2 cellular contexts compared by ENCODE assay signal in the genomic region with DNA sequence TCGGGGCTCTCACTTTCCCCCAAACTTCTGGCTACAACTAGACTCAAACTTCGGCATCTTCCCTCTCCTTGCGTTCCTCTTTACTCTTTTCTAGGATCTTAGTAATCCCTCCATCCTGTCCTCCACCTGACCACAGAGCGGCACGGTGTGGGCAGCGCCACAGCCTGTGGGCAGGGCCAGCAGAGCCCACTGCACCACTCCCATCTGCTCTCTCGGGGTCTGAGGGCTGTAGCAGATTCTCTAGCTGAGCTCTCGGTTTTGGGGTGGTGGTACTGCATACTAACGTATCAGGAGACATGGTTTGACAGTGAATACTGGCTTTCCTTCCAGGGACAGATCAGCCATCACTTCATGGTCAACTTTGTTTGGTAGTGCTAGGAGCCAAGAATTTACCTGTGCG.
A peak's percentile ranks its signal among the peaks of the same experiment; 100 is the strongest.
TF ChIP-seq lines count a peak whose summit lies in the region.

No MANE protein-coding gene starts in this region.

TF ChIP-seq in GM12891, 5 proteins besides CTCF, POLR2A, EP300 and RAD21:
- no peak for TF ChIP-seq POU2F2 (IDR thresholded peaks at IDR 0.05; ENCODE audit: low read depth, low read length)
- no peak for TF ChIP-seq PAX5 (IDR thresholded peaks at IDR 0.05; ENCODE audit: insufficient read depth, low read length, severe bottlenecking)
- no peak for TF ChIP-seq SPI1 (IDR thresholded peaks at IDR 0.05; ENCODE audit: low read depth, low read length)
- 0 out of 2 replicates have a peak, but pooled peaks have one; percentile 17 for TF ChIP-seq POLR2AphosphoS5 (IDR thresholded peaks at IDR 0.05; ENCODE audit: low read depth, low read length)
- no peak for TF ChIP-seq TAF1 (IDR thresholded peaks at IDR 0.05; ENCODE audit: low read depth, low read length)

TF ChIP-seq in K562, 482 proteins besides CTCF, POLR2A, EP300 and RAD21:
- TF ChIP-seq, protein P1, sequence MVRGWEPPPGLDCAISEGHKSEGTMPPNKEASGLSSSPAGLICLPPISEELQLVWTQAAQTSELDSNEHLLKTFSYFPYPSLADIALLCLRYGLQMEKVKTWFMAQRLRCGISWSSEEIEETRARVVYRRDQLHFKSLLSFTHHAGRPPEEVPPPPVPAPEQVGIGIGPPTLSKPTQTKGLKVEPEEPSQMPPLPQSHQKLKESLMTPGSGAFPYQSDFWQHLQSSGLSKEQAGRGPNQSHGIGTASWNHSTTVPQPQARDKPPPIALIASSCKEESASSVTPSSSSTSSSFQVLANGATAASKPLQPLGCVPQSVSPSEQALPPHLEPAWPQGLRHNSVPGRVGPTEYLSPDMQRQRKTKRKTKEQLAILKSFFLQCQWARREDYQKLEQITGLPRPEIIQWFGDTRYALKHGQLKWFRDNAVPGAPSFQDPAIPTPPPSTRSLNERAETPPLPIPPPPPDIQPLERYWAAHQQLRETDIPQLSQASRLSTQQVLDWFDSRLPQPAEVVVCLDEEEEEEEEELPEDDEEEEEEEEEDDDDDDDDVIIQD (CRISPR knock-in tag; IDR thresholded peaks at IDR 0.05): no peak
- TF ChIP-seq, protein P2, sequence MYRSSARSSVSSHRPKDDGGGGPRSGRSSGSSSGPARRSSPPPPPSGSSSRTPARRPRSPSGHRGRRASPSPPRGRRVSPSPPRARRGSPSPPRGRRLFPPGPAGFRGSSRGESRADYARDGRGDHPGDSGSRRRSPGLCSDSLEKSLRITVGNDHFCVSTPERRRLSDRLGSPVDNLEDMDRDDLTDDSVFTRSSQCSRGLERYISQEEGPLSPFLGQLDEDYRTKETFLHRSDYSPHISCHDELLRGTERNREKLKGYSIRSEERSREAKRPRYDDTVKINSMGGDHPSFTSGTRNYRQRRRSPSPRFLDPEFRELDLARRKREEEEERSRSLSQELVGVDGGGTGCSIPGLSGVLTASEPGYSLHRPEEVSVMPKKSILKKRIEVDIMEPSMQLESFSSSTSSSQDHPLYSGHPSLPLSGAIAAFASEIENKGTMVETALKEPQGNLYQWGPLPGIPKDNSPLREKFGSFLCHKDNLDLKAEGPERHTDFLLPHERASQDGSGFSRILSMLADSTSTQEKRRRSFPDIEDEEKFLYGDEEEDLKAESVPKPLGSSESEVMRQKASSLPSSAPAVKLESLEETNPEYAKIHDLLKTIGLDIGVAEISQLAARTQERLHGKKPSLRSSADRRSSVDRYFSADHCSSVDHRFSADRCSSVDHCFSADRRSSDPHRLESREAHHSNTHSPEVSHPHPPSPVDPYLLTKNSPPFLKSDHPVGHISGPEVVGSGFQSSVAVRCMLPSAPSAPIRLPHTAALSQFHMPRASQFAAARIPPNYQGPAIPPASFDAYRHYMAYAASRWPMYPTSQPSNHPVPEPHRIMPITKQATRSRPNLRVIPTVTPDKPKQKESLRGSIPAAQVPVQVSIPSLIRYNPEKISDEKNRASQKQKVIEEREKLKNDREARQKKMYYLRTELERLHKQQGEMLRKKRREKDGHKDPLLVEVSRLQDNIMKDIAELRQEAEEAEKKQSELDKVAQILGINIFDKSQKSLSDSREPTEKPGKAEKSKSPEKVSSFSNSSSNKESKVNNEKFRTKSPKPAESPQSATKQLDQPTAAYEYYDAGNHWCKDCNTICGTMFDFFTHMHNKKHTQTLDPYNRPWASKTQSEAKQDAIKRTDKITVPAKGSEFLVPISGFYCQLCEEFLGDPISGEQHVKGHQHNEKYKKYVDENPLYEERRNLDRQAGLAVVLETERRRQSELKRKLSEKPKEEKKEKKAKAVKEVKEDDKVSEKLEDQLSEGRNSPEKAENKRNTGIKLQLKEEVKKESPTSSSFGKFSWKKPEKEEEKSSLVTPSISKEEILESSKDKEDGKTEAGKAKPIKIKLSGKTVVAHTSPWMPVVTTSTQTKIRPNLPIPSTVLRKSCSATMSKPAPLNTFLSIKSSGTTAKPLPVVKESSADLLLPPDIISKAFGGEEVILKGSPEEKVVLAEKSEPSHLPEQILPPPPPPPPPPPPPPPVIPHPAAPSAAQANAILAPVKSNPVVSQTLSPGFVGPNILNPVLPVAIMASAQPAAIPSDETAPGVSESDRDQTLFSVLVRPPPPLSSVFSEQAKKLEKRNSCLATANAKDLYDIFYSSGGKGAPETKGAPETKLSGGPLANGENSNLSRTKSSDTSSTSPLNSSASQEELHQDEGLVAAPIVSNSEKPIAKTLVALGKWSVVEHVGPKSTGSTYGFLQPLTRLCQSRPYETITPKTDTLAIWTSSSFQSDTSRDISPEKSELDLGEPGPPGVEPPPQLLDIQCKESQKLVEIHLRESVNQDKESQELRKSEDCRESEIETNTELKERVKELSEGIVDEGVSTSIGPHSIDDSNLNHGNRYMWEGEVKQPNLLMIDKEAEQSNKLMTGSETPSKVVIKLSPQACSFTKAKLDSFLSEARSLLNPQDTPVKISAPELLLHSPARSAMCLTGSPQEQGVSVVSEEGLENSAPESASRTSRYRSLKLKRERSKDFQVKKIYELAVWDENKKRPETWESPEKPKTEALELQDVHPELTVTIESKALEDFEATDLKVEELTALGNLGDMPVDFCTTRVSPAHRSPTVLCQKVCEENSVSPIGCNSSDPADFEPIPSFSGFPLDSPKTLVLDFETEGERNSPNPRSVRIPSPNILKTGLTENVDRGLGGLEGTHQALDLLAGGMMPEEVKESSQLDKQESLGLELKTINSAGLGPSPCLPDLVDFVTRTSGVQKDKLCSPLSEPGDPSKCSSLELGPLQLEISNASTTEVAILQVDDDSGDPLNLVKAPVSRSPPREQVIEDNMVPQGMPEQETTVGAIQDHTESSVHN (IDR thresholded peaks at IDR 0.05; ENCODE audit: borderline replicate concordance in 1 of 2, low read depth in 1 of 2): no peak
- TF ChIP-seq NONO (IDR thresholded peaks at IDR 0.05; ENCODE audit: low read depth in 2 of 2, low read length in 1 of 2): no peak
- TF ChIP-seq TBL1XR1 (IDR thresholded peaks at IDR 0.05; ENCODE audit: low read length in 2 of 2): no peak
- no peak for TF ChIP-seq PRPF4 (IDR thresholded peaks at IDR 0.05; ENCODE audit: insufficient read depth, low read depth, low read length, poor library complexity, severe bottlenecking)
- TF ChIP-seq, protein P3, sequence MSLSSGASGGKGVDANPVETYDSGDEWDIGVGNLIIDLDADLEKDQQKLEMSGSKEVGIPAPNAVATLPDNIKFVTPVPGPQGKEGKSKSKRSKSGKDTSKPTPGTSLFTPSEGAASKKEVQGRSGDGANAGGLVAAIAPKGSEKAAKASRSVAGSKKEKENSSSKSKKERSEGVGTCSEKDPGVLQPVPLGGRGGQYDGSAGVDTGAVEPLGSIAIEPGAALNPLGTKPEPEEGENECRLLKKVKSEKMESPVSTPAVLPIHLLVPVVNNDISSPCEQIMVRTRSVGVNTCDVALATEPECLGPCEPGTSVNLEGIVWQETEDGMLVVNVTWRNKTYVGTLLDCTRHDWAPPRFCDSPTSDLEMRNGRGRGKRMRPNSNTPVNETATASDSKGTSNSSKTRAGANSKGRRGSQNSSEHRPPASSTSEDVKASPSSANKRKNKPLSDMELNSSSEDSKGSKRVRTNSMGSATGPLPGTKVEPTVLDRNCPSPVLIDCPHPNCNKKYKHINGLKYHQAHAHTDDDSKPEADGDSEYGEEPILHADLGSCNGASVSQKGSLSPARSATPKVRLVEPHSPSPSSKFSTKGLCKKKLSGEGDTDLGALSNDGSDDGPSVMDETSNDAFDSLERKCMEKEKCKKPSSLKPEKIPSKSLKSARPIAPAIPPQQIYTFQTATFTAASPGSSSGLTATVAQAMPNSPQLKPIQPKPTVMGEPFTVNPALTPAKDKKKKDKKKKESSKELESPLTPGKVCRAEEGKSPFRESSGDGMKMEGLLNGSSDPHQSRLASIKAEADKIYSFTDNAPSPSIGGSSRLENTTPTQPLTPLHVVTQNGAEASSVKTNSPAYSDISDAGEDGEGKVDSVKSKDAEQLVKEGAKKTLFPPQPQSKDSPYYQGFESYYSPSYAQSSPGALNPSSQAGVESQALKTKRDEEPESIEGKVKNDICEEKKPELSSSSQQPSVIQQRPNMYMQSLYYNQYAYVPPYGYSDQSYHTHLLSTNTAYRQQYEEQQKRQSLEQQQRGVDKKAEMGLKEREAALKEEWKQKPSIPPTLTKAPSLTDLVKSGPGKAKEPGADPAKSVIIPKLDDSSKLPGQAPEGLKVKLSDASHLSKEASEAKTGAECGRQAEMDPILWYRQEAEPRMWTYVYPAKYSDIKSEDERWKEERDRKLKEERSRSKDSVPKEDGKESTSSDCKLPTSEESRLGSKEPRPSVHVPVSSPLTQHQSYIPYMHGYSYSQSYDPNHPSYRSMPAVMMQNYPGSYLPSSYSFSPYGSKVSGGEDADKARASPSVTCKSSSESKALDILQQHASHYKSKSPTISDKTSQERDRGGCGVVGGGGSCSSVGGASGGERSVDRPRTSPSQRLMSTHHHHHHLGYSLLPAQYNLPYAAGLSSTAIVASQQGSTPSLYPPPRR (CRISPR knock-in tag; IDR thresholded peaks at IDR 0.05; ENCODE audit: borderline replicate concordance): no peak
- TF ChIP-seq GATAD2B (IDR thresholded peaks at IDR 0.05; ENCODE audit: borderline replicate concordance): no peak
- TF ChIP-seq MYBL2 (IDR thresholded peaks at IDR 0.05; ENCODE audit: low read depth): no peak
- no peak for TF ChIP-seq MYBL2 (CRISPR knock-in tag; IDR thresholded peaks at IDR 0.05; ENCODE audit: borderline replicate concordance)
- TF ChIP-seq U2AF2 (optimal IDR thresholded peaks at IDR 0.05; ENCODE audit: low read depth, low read length): no peak
- TF ChIP-seq TCF7L2 (IDR thresholded peaks at IDR 0.05; ENCODE audit: low read depth, low read length): no peak
- TF ChIP-seq BRD9 (IDR thresholded peaks at IDR 0.05; ENCODE audit: low read depth, partially characterized antibody): no peak
- TF ChIP-seq LARP7 (IDR thresholded peaks at IDR 0.05): no peak
- TF ChIP-seq, protein P4, sequence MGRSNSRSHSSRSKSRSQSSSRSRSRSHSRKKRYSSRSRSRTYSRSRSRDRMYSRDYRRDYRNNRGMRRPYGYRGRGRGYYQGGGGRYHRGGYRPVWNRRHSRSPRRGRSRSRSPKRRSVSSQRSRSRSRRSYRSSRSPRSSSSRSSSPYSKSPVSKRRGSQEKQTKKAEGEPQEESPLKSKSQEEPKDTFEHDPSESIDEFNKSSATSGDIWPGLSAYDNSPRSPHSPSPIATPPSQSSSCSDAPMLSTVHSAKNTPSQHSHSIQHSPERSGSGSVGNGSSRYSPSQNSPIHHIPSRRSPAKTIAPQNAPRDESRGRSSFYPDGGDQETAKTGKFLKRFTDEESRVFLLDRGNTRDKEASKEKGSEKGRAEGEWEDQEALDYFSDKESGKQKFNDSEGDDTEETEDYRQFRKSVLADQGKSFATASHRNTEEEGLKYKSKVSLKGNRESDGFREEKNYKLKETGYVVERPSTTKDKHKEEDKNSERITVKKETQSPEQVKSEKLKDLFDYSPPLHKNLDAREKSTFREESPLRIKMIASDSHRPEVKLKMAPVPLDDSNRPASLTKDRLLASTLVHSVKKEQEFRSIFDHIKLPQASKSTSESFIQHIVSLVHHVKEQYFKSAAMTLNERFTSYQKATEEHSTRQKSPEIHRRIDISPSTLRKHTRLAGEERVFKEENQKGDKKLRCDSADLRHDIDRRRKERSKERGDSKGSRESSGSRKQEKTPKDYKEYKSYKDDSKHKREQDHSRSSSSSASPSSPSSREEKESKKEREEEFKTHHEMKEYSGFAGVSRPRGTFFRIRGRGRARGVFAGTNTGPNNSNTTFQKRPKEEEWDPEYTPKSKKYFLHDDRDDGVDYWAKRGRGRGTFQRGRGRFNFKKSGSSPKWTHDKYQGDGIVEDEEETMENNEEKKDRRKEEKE (IDR thresholded peaks at IDR 0.05; ENCODE audit: borderline replicate concordance in 1 of 2, control insufficient read depth in 1 of 2, low read depth in 2 of 2, low read length in 1 of 2): no peak
- no peak for TF ChIP-seq ZBTB7A (IDR thresholded peaks at IDR 0.05; ENCODE audit: borderline replicate concordance, control insufficient read depth, low read depth, low read length)
- no peak for TF ChIP-seq SIRT6 (IDR thresholded peaks at IDR 0.05; ENCODE audit: low read depth, low read length)
- no peak for TF ChIP-seq RBM17 (IDR thresholded peaks at IDR 0.05; ENCODE audit: borderline replicate concordance, low read depth, low read length)
- no peak for TF ChIP-seq ZC3H8 (IDR thresholded peaks at IDR 0.05)
- no peak for TF ChIP-seq NCOA4 (IDR thresholded peaks at IDR 0.05; ENCODE audit: partially characterized antibody)
- TF ChIP-seq KDM2B (CRISPR knock-in tag; IDR thresholded peaks at IDR 0.05): no peak
- TF ChIP-seq, protein P5, sequence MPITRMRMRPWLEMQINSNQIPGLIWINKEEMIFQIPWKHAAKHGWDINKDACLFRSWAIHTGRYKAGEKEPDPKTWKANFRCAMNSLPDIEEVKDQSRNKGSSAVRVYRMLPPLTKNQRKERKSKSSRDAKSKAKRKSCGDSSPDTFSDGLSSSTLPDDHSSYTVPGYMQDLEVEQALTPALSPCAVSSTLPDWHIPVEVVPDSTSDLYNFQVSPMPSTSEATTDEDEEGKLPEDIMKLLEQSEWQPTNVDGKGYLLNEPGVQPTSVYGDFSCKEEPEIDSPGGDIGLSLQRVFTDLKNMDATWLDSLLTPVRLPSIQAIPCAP (CRISPR knock-in tag; IDR thresholded peaks at IDR 0.05; ENCODE audit: borderline replicate concordance): no peak
TF ChIP-seq in K562: peak in this region for 0.
